23 cellular contexts compared by ENCODE assay signal in the genomic region with DNA sequence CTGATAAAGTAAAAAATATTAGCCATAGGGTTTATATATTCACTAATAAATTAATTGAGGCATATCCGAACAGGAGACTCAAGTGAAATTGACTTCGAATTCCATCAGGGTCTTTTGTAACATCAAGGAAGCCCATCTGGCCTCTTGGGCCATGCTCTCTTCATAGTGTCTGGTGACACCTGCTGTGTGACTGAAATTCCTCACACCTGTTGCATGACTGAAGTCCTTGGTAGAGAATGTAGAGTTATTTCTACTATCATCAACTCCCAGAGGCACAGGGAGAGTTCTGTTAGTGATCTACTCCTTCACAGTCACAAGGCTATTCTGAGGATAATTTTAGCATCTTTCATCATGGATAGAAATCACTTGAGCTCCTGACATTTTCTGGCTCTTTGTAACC.
"Had no signal": no experiment of that assay in that cellular context is flagged by ENCODE, and none has a peak within 500 bp of the region (broad histone marks: within the 10 kb centered on the region; RNA-seq: fewer than 3 reads in every experiment).

No MANE protein-coding gene starts in this region.

- H3K4me3 Mint-ChIP-seq: T-cell had no signal

- H3K36me3 Mint-ChIP-seq: IgD-negative memory B cell, T-cell had no signal

- DNase-seq: Kasumi-1, MM.1S, NCI-H1092 treated with DMSO at 0.1 percent for 48 hours, NCI-H1436, NCI-H187, NCI-H2029, NCI-H2081 treated with DMSO at 0.1 percent for 48 hours, NCI-H2171, NCI-H226, NCI-H446 treated with DMSO at 0.1 percent for 48 hours, NCI-H510A treated with DMSO at 0.1 percent for 48 hours, NCI-H526, NCI-H82, OCI-M1, PC-9, Peyer's patch, Right ventricle myocardium superior, SIG-M5, SK-N-SH, SW 1271, T-cell had no signal

- H3K4me1 Mint-ChIP-seq: T-cell had no signal

- H3K9me3 Mint-ChIP-seq: T-cell had no signal

- ATAC-seq: K562, T-cell had no signal

- H3K27ac Mint-ChIP-seq: IgD-negative memory B cell, T-cell had no signal
